In the genomic region with DNA sequence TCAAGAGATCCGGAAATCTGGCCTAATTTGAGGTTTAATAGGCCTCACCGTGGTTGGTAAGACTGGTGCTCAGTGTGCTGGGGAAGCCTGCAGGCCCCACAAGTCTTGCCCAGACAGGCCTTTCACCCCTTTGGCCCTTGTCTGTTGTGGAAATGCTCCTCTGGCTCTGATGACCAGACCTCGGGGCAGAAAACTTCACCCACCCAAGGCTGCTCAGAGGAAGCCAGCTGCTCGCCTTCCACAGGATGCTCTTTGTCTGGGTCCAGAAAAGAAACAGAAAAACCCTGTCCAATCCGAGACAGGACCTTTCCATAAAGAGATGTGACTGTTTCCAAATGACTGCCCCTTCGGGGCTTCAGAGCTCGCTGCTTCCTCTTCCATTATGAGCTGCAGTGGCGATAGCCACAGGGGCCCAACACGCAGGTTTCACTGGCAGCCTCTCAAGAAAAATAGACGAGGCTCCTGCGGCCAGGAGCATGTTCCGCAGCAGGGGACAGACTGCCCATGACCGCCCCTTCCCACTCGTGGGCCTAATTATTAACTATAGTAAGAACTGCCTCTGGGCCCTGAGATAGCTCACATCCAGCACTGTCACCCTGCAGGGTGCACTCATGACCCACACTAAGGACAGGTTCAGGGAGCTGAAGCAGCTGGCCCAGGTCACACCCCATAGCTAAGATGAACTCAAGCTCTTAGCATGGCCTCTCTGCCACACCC, we compare ENCODE assay signal across 10 cellular contexts. TPM values are rescaled to one million over a fixed set of nuclear protein-coding genes. Genes with fewer than 3 reads are reported as not detected.
DNase-seq lines count a peak whose midpoint lies in the region; ATAC-seq and FAIRE-seq lines count a peak whose summit lies in the region.
"Had no signal": no experiment of that assay in that cellular context is flagged by ENCODE, and none has a peak within 500 bp of the region (broad histone marks: within the 10 kb centered on the region; RNA-seq: fewer than 3 reads in every experiment).

No MANE protein-coding gene starts in this region.

- peaks cover 6% of the 10 kb centered on the region for H3K4me1 Mint-ChIP-seq in activated CD4-positive, alpha-beta T cell treated with anti-CD3 and anti-CD28 coated beads, Interleukin-2, amount 10 ng/mL, durations not matched to agents 24 days and 14 days

- ATAC-seq in GM18502 (IDR thresholded peaks at IDR 0.05; ENCODE audit: poor library complexity, unreplicated experiment) (peak; percentile 73), GM21390 (IDR thresholded peaks at IDR 0.05; ENCODE audit: unreplicated experiment) (peak; percentile 76), HG03432 (IDR thresholded peaks at IDR 0.05; ENCODE audit: unreplicated experiment) (peak; percentile 77), left colon (peak; percentile 26)

- H3K36me3 Mint-ChIP-seq in activated CD4-positive, alpha-beta T cell treated with anti-CD3 and anti-CD28 coated beads, Interleukin-2, amount 10 ng/mL, durations not matched to agents 24 days and 14 days (ENCODE audit: low read depth) = peaks cover 18% of the 10 kb centered on the region

- H3K4me3 Mint-ChIP-seq in activated CD4-positive, alpha-beta T cell treated with anti-CD3 and anti-CD28 coated beads, Interleukin-2, amount 10 ng/mL, durations not matched to agents 24 days and 14 days = no peak overlapping the region

- no peaks in the 10 kb centered on the region for H3K9me3 Mint-ChIP-seq in activated CD4-positive, alpha-beta T cell treated with anti-CD3 and anti-CD28 coated beads, Interleukin-2, amount 10 ng/mL, durations not matched to agents 24 days and 14 days

- no peaks in the 10 kb centered on the region for H3K27me3 Mint-ChIP-seq in activated CD4-positive, alpha-beta T cell treated with anti-CD3 and anti-CD28 coated beads, Interleukin-2, amount 10 ng/mL, durations not matched to agents 24 days and 14 days

- H3K27ac Mint-ChIP-seq in activated CD4-positive, alpha-beta T cell treated with anti-CD3 and anti-CD28 coated beads, Interleukin-2, amount 10 ng/mL, durations not matched to agents 24 days and 14 days = no peak overlapping the region

- DNase-seq in left colon = no peak
- DNase-seq in activated CD4-positive, CD25-positive, alpha-beta regulatory T cell (lab: John Stamatoyannopoulos, UW) = no peak
- no peak for DNase-seq in activated CD4-positive, alpha-beta T cell treated with anti-CD3 and anti-CD28 coated beads, Interleukin-2, amount 10 ng/mL, durations not matched to agents 24 days and 14 days
- no peak for DNase-seq in activated CD4-positive, alpha-beta T cell treated with anti-CD3 and anti-CD28 coated beads, Interleukin-2, amount 50 U/mL, for 4 hours
- DNase-seq in HTR-8/SVneo (ENCODE audit: insufficient read length, low spot score) = no peak
- DNase-seq: DMS 273 treated with DMSO at 0.1 percent for 48 hours, stomach had no signal

- intact Hi-C loops in left colon (cut with DNase I, micrococcal nuclease) = no loop called here
- intact Hi-C loops in activated CD4-positive, alpha-beta T cell treated with anti-CD3 and anti-CD28 coated beads, Interleukin-2, amount 10 ng/mL, durations not matched to agents 24 days and 14 days (cut with micrococcal nuclease) = no loop called here

- no peak for FAIRE-seq in HTR-8/SVneo (lab: Jason Lieb, UNC)

RNA-seq across cellular contexts. Expression of a gene that starts 6.8 kb away (rescaled TPM):
- total RNA-seq in left colon = under 1 TPM; 0.34 to 0.73 TPM
- 0.96 and 1.1 TPM in 2 replicates for total RNA-seq in activated CD4-positive, alpha-beta T cell treated with anti-CD3 and anti-CD28 coated beads, Interleukin-2, amount 10 ng/mL, durations not matched to agents 24 days and 14 days

RNA-seq across cellular contexts. Expression of a gene that starts 18.1 kb away (rescaled TPM):
- total RNA-seq in left colon = 100 to 1,000 TPM; 284 to 324 TPM
- total RNA-seq in activated CD4-positive, alpha-beta T cell treated with anti-CD3 and anti-CD28 coated beads, Interleukin-2, amount 10 ng/mL, durations not matched to agents 24 days and 14 days = 384 and 397 TPM in 2 replicates

RNA-seq across cellular contexts. Expression of a gene that starts 48.9 kb away (rescaled TPM):
- total RNA-seq in left colon = 100 to 1,000 TPM; 103 to 110 TPM
- total RNA-seq in activated CD4-positive, alpha-beta T cell treated with anti-CD3 and anti-CD28 coated beads, Interleukin-2, amount 10 ng/mL, durations not matched to agents 24 days and 14 days = 117 and 129 TPM in 2 replicates

RNA-seq across cellular contexts. Expression of a gene that starts 51.1 kb away (rescaled TPM):
- 100 to 1,000 TPM in 1 of 2 donors, 10 to 100 TPM in 1; 86.5 to 106 TPM for total RNA-seq in left colon
- 72.3 and 73.0 TPM in 2 replicates for total RNA-seq in activated CD4-positive, alpha-beta T cell treated with anti-CD3 and anti-CD28 coated beads, Interleukin-2, amount 10 ng/mL, durations not matched to agents 24 days and 14 days

Comparison
In these comparisons a context has a peak if more than half of its experiments do, and no peak if none do; other contexts are left out.
1. ATAC-seq: peak in every context shown above with its lines; median percentile 77 in HG03432; 76 in GM21390; 73 in GM18502; 26 in left colon.